In the genomic region with DNA sequence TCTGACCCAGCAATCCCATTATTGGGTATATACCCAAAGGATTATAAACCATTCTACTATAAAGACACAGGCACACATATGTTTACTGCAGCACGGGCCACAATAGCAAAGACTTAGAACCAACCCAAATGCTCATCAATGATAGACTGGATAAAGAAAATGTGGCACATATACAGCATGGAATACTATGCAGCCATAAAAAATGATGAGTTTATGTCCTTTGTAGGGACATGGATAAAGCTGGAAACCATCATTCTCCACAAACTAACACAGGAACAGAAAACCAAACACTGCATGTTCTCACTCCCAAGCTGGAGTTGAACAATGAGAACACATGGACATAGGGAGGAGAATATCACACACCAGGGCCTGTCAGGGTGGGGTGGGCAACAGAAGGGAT, we compare ENCODE assay signal across 3 cellular contexts.
A peak's percentile ranks its signal among the peaks of the same experiment; 100 is the strongest.
TF ChIP-seq lines count a peak whose summit lies in the region.

No MANE protein-coding gene starts in this region.

TF ChIP-seq in A549, 52 proteins besides CTCF, POLR2A, EP300 and RAD21:
- 0 out of 2 replicates have a peak, but pooled peaks have one; percentile 12 for TF ChIP-seq JUNB (IDR thresholded peaks at IDR 0.05)

TF ChIP-seq in HEK293, 187 proteins besides CTCF, POLR2A, EP300 and RAD21:
- TF ChIP-seq ZSCAN5A (tag by site-specific recombination; IDR thresholded peaks at IDR 0.05): 0 out of 2 replicates have a peak, but pooled peaks have one; percentile 38
- TF ChIP-seq ZNF146 (tag by site-specific recombination; IDR thresholded peaks at IDR 0.05): peak; percentile 97

TF ChIP-seq in K562, 482 proteins besides CTCF, POLR2A, EP300 and RAD21:
- TF ChIP-seq ZNF146 (CRISPR knock-in tag; IDR thresholded peaks at IDR 0.05; ENCODE audit: unreplicated experiment): peak; percentile 77
